In the genomic region with DNA sequence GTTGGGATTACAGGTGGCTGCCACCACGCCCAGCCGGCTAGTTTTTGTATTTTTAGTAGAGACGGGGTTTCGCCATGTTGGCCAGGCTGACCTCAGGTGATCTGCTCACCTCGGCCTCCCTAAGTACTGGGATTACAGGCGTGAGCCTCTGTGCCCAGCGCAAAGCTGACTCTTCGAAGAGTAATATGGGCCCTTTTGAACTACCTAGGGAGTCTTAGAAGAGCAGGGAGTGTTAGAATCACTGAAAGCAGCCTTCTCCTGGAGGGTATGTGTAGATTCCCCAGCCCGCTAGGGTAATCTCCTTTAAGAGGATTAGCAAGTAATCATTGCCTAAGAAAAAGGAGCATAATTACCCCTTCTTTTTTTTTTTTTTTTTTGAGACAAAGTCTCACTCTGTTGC, we compare ENCODE assay signal across 25 cellular contexts.
"Had no signal": no experiment of that assay in that cellular context is flagged by ENCODE, and none has a peak within 500 bp of the region (broad histone marks: within the 10 kb centered on the region; RNA-seq: fewer than 3 reads in every experiment).

No MANE protein-coding gene starts in this region.

- H3K4me1 ChIP-seq: upper lobe of right lung had no signal

- H3K27ac ChIP-seq: cardiac muscle cell, left lung, right atrium auricular region, upper lobe of right lung had no signal

- H3K36me3 Mint-ChIP-seq: activated CD4-positive, alpha-beta memory T cell treated with anti-CD3 and anti-CD28 coated beads for 36 hours; naive thymus-derived CD8-positive, alpha-beta T cell had no signal

- H3K27ac Mint-ChIP-seq: activated B cell treated with CpG ODN at 0.5 μM for 24 hours; activated CD4-positive, alpha-beta memory T cell treated with anti-CD3 and anti-CD28 coated beads for 36 hours; activated CD4-positive, alpha-beta T cell treated with anti-CD3 and anti-CD28 coated beads for 36 hours; activated naive CD4-positive, alpha-beta T cell treated with anti-CD3 and anti-CD28 coated beads for 36 hours; dendritic cell treated with granulocyte-macrophage colony-stimulating factor and Interleukin-4, amounts not matched to agents 40 ng/mL and 50 ng/mL, for 4 days; naive thymus-derived CD8-positive, alpha-beta T cell; progenitor cell of endocrine pancreas had no signal

- DNase-seq: activated B cell treated with CpG ODN at 0.5 μM for 24 hours; activated CD4-positive, alpha-beta memory T cell treated with anti-CD3 and anti-CD28 coated beads for 36 hours; activated CD4-positive, alpha-beta T cell treated with anti-CD3 and anti-CD28 coated beads for 36 hours; activated effector memory CD4-positive, alpha-beta T cell treated with Interleukin-2 at 50 U/mL for 16 hours; activated naive CD4-positive, alpha-beta T cell treated with anti-CD3 and anti-CD28 coated beads for 36 hours; activated T-cell treated with anti-CD3 and anti-CD28 coated beads, Interleukin-2, amount 50 U/mL, for 48 hours; amygdala; effector CD8-positive, alpha-beta T cell; hippocampal formation; kidney glomerular epithelial cell; left lung; naive thymus-derived CD8-positive, alpha-beta T cell; stimulated activated CD4-positive, alpha-beta T cell treated with anti-CD3 and anti-CD28 coated beads, Interleukin-12 subunit alpha, Interleukin-12 subunit beta, amount 100 ng/mL, for 4 hours; stimulated activated CD4-positive, alpha-beta T cell treated with anti-CD3 and anti-CD28 coated beads, Interleukin-4, amount 100 ng/mL, for 4 hours; stimulated activated naive CD8-positive, alpha-beta T cell treated with anti-CD3 and anti-CD28 coated beads, Interleukin-15, Interleukin-2, amounts not matched to agents 100 U/mL and 50 U/mL, for 24 hours; T-helper 1 cell; T-helper 9 cell; upper lobe of right lung had no signal

- H3K36me3 ChIP-seq: cardiac muscle cell, left lung, right atrium auricular region, upper lobe of right lung had no signal

- H3K9me3 ChIP-seq: left lung, right atrium auricular region, upper lobe of right lung had no signal

- H3K27me3 Mint-ChIP-seq: dendritic cell treated with granulocyte-macrophage colony-stimulating factor and Interleukin-4, amounts not matched to agents 40 ng/mL and 50 ng/mL, for 4 days had no signal

- FAIRE-seq: frontal cortex had no signal

- H3K4me3 Mint-ChIP-seq: activated B cell treated with CpG ODN at 0.5 μM for 24 hours; activated CD4-positive, alpha-beta memory T cell treated with anti-CD3 and anti-CD28 coated beads for 36 hours; activated CD4-positive, alpha-beta T cell treated with anti-CD3 and anti-CD28 coated beads for 36 hours; activated naive CD4-positive, alpha-beta T cell treated with anti-CD3 and anti-CD28 coated beads for 36 hours; dendritic cell treated with granulocyte-macrophage colony-stimulating factor and Interleukin-4, amounts not matched to agents 40 ng/mL and 50 ng/mL, for 4 days; naive thymus-derived CD8-positive, alpha-beta T cell had no signal

- H3K27me3 ChIP-seq: cardiac muscle cell, left lung, right atrium auricular region, upper lobe of right lung had no signal

- H3K4me3 ChIP-seq: cardiac muscle cell, left lung, lung, right atrium auricular region, upper lobe of right lung had no signal

- ATAC-seq: activated CD4-positive, alpha-beta T cell treated with anti-CD3 and anti-CD28 coated beads for 36 hours; esophagus mucosa; left lung; naive thymus-derived CD8-positive, alpha-beta T cell; stimulated activated naive CD8-positive, alpha-beta T cell treated with anti-CD3 and anti-CD28 coated beads, Interleukin-15, Interleukin-2, amounts not matched to agents 100 U/mL and 50 U/mL, for 24 hours; upper lobe of right lung had no signal

- H3K9me3 Mint-ChIP-seq: activated B cell treated with CpG ODN at 0.5 μM for 24 hours; activated CD4-positive, alpha-beta memory T cell treated with anti-CD3 and anti-CD28 coated beads for 36 hours; activated naive CD4-positive, alpha-beta T cell treated with anti-CD3 and anti-CD28 coated beads for 36 hours; dendritic cell treated with granulocyte-macrophage colony-stimulating factor and Interleukin-4, amounts not matched to agents 40 ng/mL and 50 ng/mL, for 4 days; naive thymus-derived CD8-positive, alpha-beta T cell had no signal
